In the genomic region with DNA sequence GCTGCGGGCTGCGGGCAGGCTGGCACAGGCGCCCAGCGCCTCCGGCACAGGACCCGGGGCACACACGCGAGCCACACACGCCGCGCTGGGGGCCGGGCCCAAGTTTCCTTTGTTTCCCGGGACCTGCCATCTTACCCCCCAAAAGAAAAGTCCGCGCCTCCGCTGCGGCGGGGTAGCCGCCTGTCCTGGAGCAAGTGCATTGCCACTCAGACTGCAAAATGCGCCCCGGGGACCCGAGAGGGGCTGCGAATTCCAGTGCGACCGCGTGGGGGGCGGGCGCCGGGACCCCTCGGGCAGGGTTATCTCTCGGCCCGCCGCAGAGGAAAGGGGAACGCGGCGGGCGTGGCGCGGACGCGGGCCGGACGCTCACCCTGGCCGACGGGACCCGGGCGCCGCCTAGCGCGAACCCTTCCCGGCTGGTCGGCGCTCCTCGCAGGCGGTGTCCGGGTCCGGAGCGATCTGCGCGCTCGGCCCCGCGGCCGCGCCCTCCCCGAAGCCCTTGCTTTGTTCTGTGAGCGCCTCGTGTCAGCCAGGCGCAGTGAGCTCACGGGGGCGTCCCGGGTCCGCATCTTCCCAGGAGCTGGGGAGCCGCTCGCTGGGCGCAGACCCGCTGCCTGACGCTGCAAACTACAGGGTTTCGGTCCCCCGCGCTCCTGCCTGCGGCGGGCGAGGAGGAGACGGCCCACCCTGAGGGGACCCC, we compare ENCODE assay signal across 8 cellular contexts. TPM values are rescaled to one million over a fixed set of nuclear protein-coding genes. Genes with fewer than 3 reads are reported as not detected.
A peak's percentile ranks its signal among the peaks of the same experiment; 100 is the strongest.
DNase-seq lines count a peak whose midpoint lies in the region; ATAC-seq and TF ChIP-seq lines count a peak whose summit lies in the region.

No MANE protein-coding gene starts in this region.

- peak overlapping the region; percentile 94 to 100 (median 100) for H3K27ac ChIP-seq in body of pancreas

- no peaks in the 10 kb centered on the region for H3K27me3 ChIP-seq in body of pancreas

- H3K4me3 Mint-ChIP-seq in stimulated activated naive CD8-positive, alpha-beta T cell treated with anti-CD3 and anti-CD28 coated beads, Interleukin-15, Interleukin-2, amounts not matched to agents 100 ng/mL and 50 ng/mL, for 24 hours = peak overlapping the region; percentile 56

- H3K4me1 ChIP-seq in body of pancreas = peaks cover 33% of the 10 kb centered on the region

- DNase-seq in 8988T (peak; percentile 49), NCI-H748 (lab: John Stamatoyannopoulos, UW; ENCODE audit: unreplicated experiment) (peak; percentile 83), body of pancreas (peak; percentile 73 to 82 (median 75)), left colon (peak; percentile 47 to 79), AML-193 (lab: John Stamatoyannopoulos, UW) (no peak)

- 0% methylated on average over 68 of the region's 85 CpGs; no CpG with 5 or more reads in 1 of the 2 donors for WGBS in body of pancreas, 2 donors

- H3K36me3 Mint-ChIP-seq in stimulated activated naive CD8-positive, alpha-beta T cell treated with anti-CD3 and anti-CD28 coated beads, Interleukin-15, Interleukin-2, amounts not matched to agents 100 ng/mL and 50 ng/mL, for 24 hours (ENCODE audit: low read depth) = no peaks in the 10 kb centered on the region

- intact Hi-C loops in body of pancreas (cut with DNase I) = no loop called here
- intact Hi-C loops in left colon (cut with DNase I, micrococcal nuclease) = loop anchor here in 1 of 2 donors (5.0 to 10.0 kb wide), 2 partner anchors 363 to 530 kb away; no protein-coding TSS in a partner anchor

- TF ChIP-seq CTCF in GM12874 (IDR thresholded peaks at IDR 0.05; ENCODE audit: insufficient read depth, low read depth, low read length) = peak; percentile 27; the same call in 1 of the 2 replicates
- peak in 5 of 7 experiments; percentile 16 to 67 (median 22) for TF ChIP-seq CTCF in body of pancreas (IDR thresholded peaks at IDR 0.05)

- peak; percentile 56 to 69 (median 66) for TF ChIP-seq POLR2A in body of pancreas (IDR thresholded peaks at IDR 0.05)

- no peak overlapping the region for H3K27ac Mint-ChIP-seq in stimulated activated naive CD8-positive, alpha-beta T cell treated with anti-CD3 and anti-CD28 coated beads, Interleukin-15, Interleukin-2, amounts not matched to agents 100 ng/mL and 50 ng/mL, for 24 hours

- peaks cover 11% of the 10 kb centered on the region for H3K4me1 Mint-ChIP-seq in stimulated activated naive CD8-positive, alpha-beta T cell treated with anti-CD3 and anti-CD28 coated beads, Interleukin-15, Interleukin-2, amounts not matched to agents 100 ng/mL and 50 ng/mL, for 24 hours (ENCODE audit: low read depth)

- H3K9me3 ChIP-seq in body of pancreas = no peaks in the 10 kb centered on the region

- H3K27me3 Mint-ChIP-seq in stimulated activated naive CD8-positive, alpha-beta T cell treated with anti-CD3 and anti-CD28 coated beads, Interleukin-15, Interleukin-2, amounts not matched to agents 100 ng/mL and 50 ng/mL, for 24 hours = peaks cover 56% of the 10 kb centered on the region

- H3K4me3 ChIP-seq in body of pancreas = peak overlapping the region; percentile 69 to 96

- H3K36me3 ChIP-seq in body of pancreas (replicated peaks in 1 of 2; ENCODE audit: insufficient read depth in 1 of 2, low read depth in 2 of 2) = peaks cover 0 to 2% of the 10 kb centered on the region in 2 donors

- H3K9me3 Mint-ChIP-seq in stimulated activated naive CD8-positive, alpha-beta T cell treated with anti-CD3 and anti-CD28 coated beads, Interleukin-15, Interleukin-2, amounts not matched to agents 100 ng/mL and 50 ng/mL, for 24 hours = no peaks in the 10 kb centered on the region

- ATAC-seq in HG03045 (IDR thresholded peaks at IDR 0.05; ENCODE audit: unreplicated experiment) (peak; percentile 50), body of pancreas (peak; percentile 72), left colon (peak; percentile 69)

RNA-seq across cellular contexts. Expression of a gene that starts 0.6 kb away (rescaled TPM):
- total RNA-seq in body of pancreas (100 to 1,000 TPM; 292 to 618 TPM), left colon (1,000 to 10,000 TPM; 1,898 to 2,100 TPM)

RNA-seq across cellular contexts. Expression of a gene that starts 52.9 kb away (rescaled TPM):
- total RNA-seq in body of pancreas = 10 to 100 TPM in 1 of 2 donors, 1 to 10 TPM in 1; 8.6 to 15.5 TPM
- total RNA-seq in left colon = 10 to 100 TPM; 29.3 to 33.7 TPM

Comparison
In these comparisons a context has a peak if more than half of its experiments do, and no peak if none do; other contexts are left out.
1. DNase-seq: peak in 8988T (single experiment), NCI-H748 (single experiment), body of pancreas (4 of 4) and left colon (2 of 2); none in AML-193 (0 of 2).
2. Peak in every context shown above with its lines, with median percentiles within 50 percentile points of each other: ATAC-seq.